ENCODE assay signal across 17 cellular contexts in genomic region chr12:15693233-15693911, GRCh38.
DNase-seq lines count a peak whose midpoint lies in the region; ATAC-seq and TF ChIP-seq lines count a peak whose summit lies in the region.
"Had no signal": no experiment of that assay in that cellular context is flagged by ENCODE, and none has a peak within 500 bp of the region (broad histone marks: within the 10 kb centered on the region; RNA-seq: fewer than 3 reads in every experiment).

No MANE protein-coding gene starts in this region.

- H3K4me1 Mint-ChIP-seq in CD4-positive, alpha-beta memory T cell, result no peaks in the 10 kb centered on the region
- H3K4me1 Mint-ChIP-seq in endothelial cell (ENCODE audit: unreplicated experiment), result peaks cover 15% of the 10 kb centered on the region

- CTCF ChIA-PET in AG04450 (lab: Charles Lee), result no interaction called here
- CTCF ChIA-PET in HEK293 (lab: Yijun Ruan, JAX), result no interaction called here
- CTCF ChIA-PET in CD4-positive, alpha-beta memory T cell (lab: Charles Lee; ENCODE audit: partially characterized antibody), result no interaction called here

- H4K20me1 ChIP-seq in smooth muscle cell (ENCODE audit: low read depth), result no peaks in the 10 kb centered on the region

- no peak overlapping the region for H3K4me3 Mint-ChIP-seq in CD4-positive, alpha-beta memory T cell
- no peak overlapping the region for H3K4me3 Mint-ChIP-seq in endothelial cell (ENCODE audit: unreplicated experiment)
- H3K4me3 Mint-ChIP-seq: activated naive CD8-positive, alpha-beta T cell had no signal

- no peaks in the 10 kb centered on the region for H3K27me3 ChIP-seq in AG04450 (ENCODE audit: control insufficient read depth, insufficient read depth, low read length)
- H3K27me3 ChIP-seq in smooth muscle cell (ENCODE audit: low read depth), result no peaks in the 10 kb centered on the region
- H3K27me3 ChIP-seq in CD4-positive, alpha-beta memory T cell (ENCODE audit: insufficient read depth, low read length), result no peaks in the 10 kb centered on the region

- H3K9ac ChIP-seq in smooth muscle cell (ENCODE audit: low read depth), result no peak overlapping the region

- H3K4me1 ChIP-seq in HEK293 (ENCODE audit: control insufficient read depth, insufficient read depth, low read length) (peaks cover 26% of the 10 kb centered on the region), mucosa of descending colon (ENCODE audit: low read depth) (peaks cover 38% of the 10 kb centered on the region), smooth muscle cell (ENCODE audit: low read depth) (peaks cover 16% of the 10 kb centered on the region)
- H3K4me1 ChIP-seq in CD4-positive, alpha-beta memory T cell (ENCODE audit: insufficient read depth, low read length), result no peaks in the 10 kb centered on the region

- H3K27ac ChIP-seq in AG04450 (ENCODE audit: low read depth, low read length), result no peak overlapping the region
- H3K27ac ChIP-seq in HEK293 (ENCODE audit: extremely low read depth, low read depth, low read length), result no peak overlapping the region
- peak overlapping the region; percentile 61 to 62 for H3K27ac ChIP-seq in coronary artery
- no peak overlapping the region for H3K27ac ChIP-seq in smooth muscle cell (ENCODE audit: low read depth)
- H3K27ac ChIP-seq in CD4-positive, alpha-beta memory T cell (ENCODE audit: low read depth, low read length), result no peak overlapping the region

- peaks cover 54% of the 10 kb centered on the region for H3K79me2 ChIP-seq in smooth muscle cell (ENCODE audit: low read depth)

- no peak overlapping the region for H3K4me2 ChIP-seq in smooth muscle cell

- no peaks in the 10 kb centered on the region for H3K9me3 ChIP-seq in AG04450 (ENCODE audit: control insufficient read depth, insufficient read depth, low read length)
- H3K9me3 ChIP-seq in HEK293 (ENCODE audit: control insufficient read depth, insufficient read depth, low read depth, low read length), result no peaks in the 10 kb centered on the region
- no peaks in the 10 kb centered on the region for H3K9me3 ChIP-seq in mucosa of descending colon
- H3K9me3 ChIP-seq in smooth muscle cell (replicated peaks; ENCODE audit: low read depth), result no peaks in the 10 kb centered on the region
- H3K9me3 ChIP-seq in CD4-positive, alpha-beta memory T cell (ENCODE audit: control insufficient read depth in 1 of 2, low read length in 2 of 2), result no peaks in the 10 kb centered on the region

- no peak overlapping the region for H2AFZ ChIP-seq in smooth muscle cell (ENCODE audit: low read depth)

- H3K4me3 ChIP-seq in AG04450 (ENCODE audit: low read depth, low read length), result no peak overlapping the region
- H3K4me3 ChIP-seq in HEK293 (ENCODE audit: low read depth, low read length), result no peak overlapping the region
- H3K4me3 ChIP-seq in coronary artery, result peak overlapping the region; percentile 1
- H3K4me3 ChIP-seq in mucosa of descending colon, result no peak overlapping the region
- H3K4me3 ChIP-seq in smooth muscle cell, result no peak overlapping the region
- H3K4me3 ChIP-seq in CD4-positive, alpha-beta memory T cell (ENCODE audit: low read length in 2 of 2), result no peak overlapping the region

- intact Hi-C loops in mucosa of descending colon (cut with DNase I, micrococcal nuclease), result no loop called here
- intact Hi-C loops in CD4-positive, alpha-beta memory T cell (cut with micrococcal nuclease), result no loop called here

- TF ChIP-seq CTCF in AG04450 (IDR thresholded peaks at IDR 0.05; ENCODE audit: low read depth, low read length), result no peak
- TF ChIP-seq CTCF in HEK293 (tag by site-specific recombination; IDR thresholded peaks at IDR 0.05), result no peak
- no peak for TF ChIP-seq CTCF in coronary artery (IDR thresholded peaks at IDR 0.05)
- TF ChIP-seq CTCF in mucosa of descending colon (IDR thresholded peaks at IDR 0.05), result no peak
- no peak for TF ChIP-seq CTCF in smooth muscle cell (IDR thresholded peaks at IDR 0.05; ENCODE audit: borderline replicate concordance, insufficient read depth, poor library complexity, severe bottlenecking)
- no peak for TF ChIP-seq CTCF in endothelial cell (IDR thresholded peaks at IDR 0.05; ENCODE audit: unreplicated experiment)

- WGBS in smooth muscle cell (ENCODE audit: low lambda C conversion rate), result 80% methylated on average over 2 of the region's 2 CpGs

- no peaks in the 10 kb centered on the region for H3F3A ChIP-seq in smooth muscle cell (ENCODE audit: low read depth)

- peak; percentile 49 for ATAC-seq in mucosa of descending colon
- ATAC-seq: Right ventricle myocardium inferior had no signal

- POLR2A ChIA-PET in AG04450 (lab: Yijun Ruan, JAX) (no interaction called here), HEK293 (lab: Yijun Ruan, JAX) (no interaction called here)
- POLR2A ChIA-PET in CD4-positive, alpha-beta memory T cell (lab: Charles Lee; ENCODE audit: partially characterized antibody), result no interaction called here

- H3K27me3 Mint-ChIP-seq in CD4-positive, alpha-beta memory T cell, result peaks cover 2 to 4% of the 10 kb centered on the region in 2 donors
- peaks cover 2% of the 10 kb centered on the region for H3K27me3 Mint-ChIP-seq in endothelial cell (ENCODE audit: unreplicated experiment)

- H3K9me3 Mint-ChIP-seq in CD4-positive, alpha-beta memory T cell, result peaks cover 0 to 3% (median 0%) of the 10 kb centered on the region in 8 donors
- no peaks in the 10 kb centered on the region for H3K9me3 Mint-ChIP-seq in endothelial cell (ENCODE audit: unreplicated experiment)

- no peaks in the 10 kb centered on the region for H3K36me3 Mint-ChIP-seq in CD4-positive, alpha-beta memory T cell
- H3K36me3 Mint-ChIP-seq in endothelial cell (ENCODE audit: low read depth, unreplicated experiment), result no peaks in the 10 kb centered on the region

- peak; percentile 68 for DNase-seq in AG04450 (ENCODE audit: low read depth, low spot score)
- no peak for DNase-seq in coronary artery (ENCODE audit: low spot score)
- no peak for DNase-seq in mucosa of descending colon
- no peak for DNase-seq in NCI-H2227 (lab: John Stamatoyannopoulos, UW; ENCODE audit: unreplicated experiment)
- DNase-seq in smooth muscle cell (lab: John Stamatoyannopoulos, UW; ENCODE audit: unreplicated experiment), result no peak
- DNase-seq in CD4-positive, alpha-beta memory T cell, result no peak
- DNase-seq in endothelial cell (ENCODE audit: low spot score), result no peak
- DNase-seq: activated CD4-positive, alpha-beta T cell treated with anti-CD3 and anti-CD28 coated beads for 1 hour; caudate nucleus; head of caudate nucleus; islet precursor cell; NCI-H1105; NCI-H2171 treated with DMSO at 0.1 percent for 48 hours; stimulated activated naive CD4-positive, alpha-beta T cell had no signal

- no peak overlapping the region for H3K27ac Mint-ChIP-seq in CD4-positive, alpha-beta memory T cell
- H3K27ac Mint-ChIP-seq in endothelial cell (ENCODE audit: unreplicated experiment), result no peak overlapping the region
- H3K27ac Mint-ChIP-seq: activated naive CD8-positive, alpha-beta T cell had no signal

- H3K36me3 ChIP-seq in HEK293 (ENCODE audit: control insufficient read depth in 2 of 2, insufficient read depth in 1 of 2, low read length in 2 of 2) (no peaks in the 10 kb centered on the region), mucosa of descending colon (ENCODE audit: low read depth) (no peaks in the 10 kb centered on the region), smooth muscle cell (ENCODE audit: low read depth) (no peaks in the 10 kb centered on the region)
- no peaks in the 10 kb centered on the region for H3K36me3 ChIP-seq in CD4-positive, alpha-beta memory T cell (ENCODE audit: insufficient read depth, low read length)

TF ChIP-seq in HEK293, 187 proteins besides CTCF, POLR2A, EP300 and RAD21:
- TF ChIP-seq ZNF600 (tag by site-specific recombination; IDR thresholded peaks at IDR 0.05), result no peak
- TF ChIP-seq ZNF146 (tag by site-specific recombination; IDR thresholded peaks at IDR 0.05), result peak; percentile 87
- no peak for TF ChIP-seq ZNF510 (tag by site-specific recombination; IDR thresholded peaks at IDR 0.05; ENCODE audit: insufficient replicate concordance)

Comparison
In these comparisons a context has a peak if more than half of its experiments do, and no peak if none do; other contexts are left out.
1. H3K27ac ChIP-seq: peak in coronary artery (2 of 2); none in AG04450 (single experiment), HEK293 (single experiment), smooth muscle cell (single experiment) and CD4-positive, alpha-beta memory T cell (single experiment).